8 cellular contexts compared by ENCODE assay signal in the genomic region with DNA sequence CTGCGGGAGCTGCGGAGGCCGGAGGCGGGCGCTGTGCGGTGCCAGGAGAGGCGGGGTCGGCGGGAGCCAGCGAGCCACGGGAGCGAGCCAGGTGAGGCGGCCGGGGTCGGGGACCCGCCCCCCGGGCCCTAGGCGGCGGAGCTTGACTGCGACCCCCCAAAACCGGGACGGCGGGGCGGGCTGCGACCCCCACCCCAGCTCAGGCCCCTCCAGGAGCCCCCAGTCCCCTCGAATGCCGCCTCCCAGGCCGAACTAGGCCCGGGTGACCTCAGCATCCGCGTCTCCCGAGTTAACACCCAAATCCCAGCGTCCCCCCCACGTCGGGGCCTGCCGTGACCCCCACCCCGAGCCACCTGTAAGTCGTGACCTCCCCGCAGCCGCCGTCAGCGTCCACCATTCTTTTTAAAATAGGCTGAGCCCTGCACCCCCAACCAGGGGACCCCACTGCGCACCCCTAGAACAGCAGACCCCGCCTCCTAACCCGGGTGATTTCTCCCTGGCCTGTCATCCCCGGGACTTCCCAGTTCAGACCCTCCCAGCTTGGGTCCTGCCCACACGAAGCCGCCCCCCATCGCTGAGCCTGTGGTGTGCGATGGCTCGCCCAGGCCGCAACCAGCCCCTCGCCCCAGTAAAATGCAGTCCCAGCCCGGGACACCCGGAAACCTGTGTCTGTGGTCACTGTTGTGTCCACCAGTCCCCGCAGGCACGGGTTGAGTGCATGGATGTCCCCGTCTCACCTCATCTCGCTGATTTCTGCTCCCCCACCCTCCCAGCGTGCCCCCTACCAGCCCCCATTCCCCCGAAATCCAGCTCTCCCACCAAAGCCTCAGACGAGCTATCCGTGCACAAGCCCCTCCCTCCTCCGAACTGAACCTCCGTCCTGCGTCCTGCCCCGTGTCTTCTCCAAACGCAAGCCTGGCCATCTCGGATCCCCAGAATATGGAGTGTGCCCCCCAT. TPM values are rescaled to one million over a fixed set of nuclear protein-coding genes. Genes with fewer than 3 reads are reported as not detected.
DNase-seq lines count a peak whose midpoint lies in the region; ATAC-seq and TF ChIP-seq lines count a peak whose summit lies in the region.

No MANE protein-coding gene starts in this region.

- H3K4me3 Mint-ChIP-seq in activated CD4-positive, alpha-beta T cell treated with anti-CD3 and anti-CD28 coated beads for 36 hours, result peak overlapping the region; percentile 84
- peak overlapping the region; percentile 97 to 98 for H3K4me3 Mint-ChIP-seq in activated T-cell treated with anti-CD3 and anti-CD28 coated beads, Interleukin-2, amount 50 U/mL, for 72 hours

- H3K36me3 ChIP-seq in ovary, result no peaks in the 10 kb centered on the region

- no peaks in the 10 kb centered on the region for H3K27me3 Mint-ChIP-seq in activated CD4-positive, alpha-beta T cell treated with anti-CD3 and anti-CD28 coated beads for 36 hours
- H3K27me3 Mint-ChIP-seq in activated T-cell treated with anti-CD3 and anti-CD28 coated beads, Interleukin-2, amount 50 U/mL, for 72 hours (ENCODE audit: low read depth), result no peaks in the 10 kb centered on the region

- peaks cover 9% of the 10 kb centered on the region for H3K4me1 ChIP-seq in ovary (ENCODE audit: insufficient read depth)

- WGBS in ovary, 3 donors, result 1% methylated on average over 42 to 66 of the region's 69 CpGs

- intact Hi-C loops in activated CD4-positive, alpha-beta T cell treated with anti-CD3 and anti-CD28 coated beads for 36 hours (cut with DNase I, micrococcal nuclease), result loop anchor here (1.0 to 10.0 kb wide), 22 partner anchors 51 to 1642 kb away; a partner anchor contains a TSS
- intact Hi-C loops in ovary (cut with DNase I), result no loop called here

- ATAC-seq in activated CD4-positive, alpha-beta T cell treated with anti-CD3 and anti-CD28 coated beads for 36 hours, result no peak
- ATAC-seq in activated T-cell treated with anti-CD3 and anti-CD28 coated beads, Interleukin-2, amount 50 U/mL, for 72 hours (replicated peaks in 1 of 2), result peak in 1 of 2 donors; percentile 1

- no peaks in the 10 kb centered on the region for H3K9me3 ChIP-seq in ovary

- H3K9me3 Mint-ChIP-seq in activated CD4-positive, alpha-beta T cell treated with anti-CD3 and anti-CD28 coated beads for 36 hours (ENCODE audit: low read depth), result no peaks in the 10 kb centered on the region
- H3K9me3 Mint-ChIP-seq in activated T-cell treated with anti-CD3 and anti-CD28 coated beads, Interleukin-2, amount 50 U/mL, for 72 hours, result no peaks in the 10 kb centered on the region

- DNase-seq in activated CD4-positive, alpha-beta T cell treated with anti-CD3 and anti-CD28 coated beads for 36 hours, result peak; percentile 43
- no peak for DNase-seq in activated CD4-positive, alpha-beta T cell treated with anti-CD3 and anti-CD28 coated beads, Interleukin-2, amount 50 U/mL, for 4 hours
- DNase-seq in HuH-7 (ENCODE audit: low spot score) (peak; percentile 27), germinal center (ENCODE audit: low spot score) (peak; percentile 43), ovary (peak in 4 of 5 donors; percentile 53 to 74 (median 66)), MV-4-11 (lab: John Stamatoyannopoulos, UW) (no peak), NCI-H2029 (lab: John Stamatoyannopoulos, UW) (no peak)
- DNase-seq in activated T-cell treated with anti-CD3 and anti-CD28 coated beads, Interleukin-2, amount 50 U/mL, for 72 hours, result peak; percentile 27 to 37

- no peak for TF ChIP-seq EP300 in ovary (IDR thresholded peaks at IDR 0.05)

- H3K27ac ChIP-seq in ovary, result peak overlapping the region; percentile 46 to 80

- H3K27me3 ChIP-seq in ovary, result no peaks in the 10 kb centered on the region

- no peak for TF ChIP-seq CTCF in ovary (IDR thresholded peaks at IDR 0.05)

- peaks cover 45% of the 10 kb centered on the region for H3K4me1 Mint-ChIP-seq in activated CD4-positive, alpha-beta T cell treated with anti-CD3 and anti-CD28 coated beads for 36 hours
- peaks cover 49% of the 10 kb centered on the region for H3K4me1 Mint-ChIP-seq in activated T-cell treated with anti-CD3 and anti-CD28 coated beads, Interleukin-2, amount 50 U/mL, for 72 hours (ENCODE audit: low read depth)

- peak overlapping the region; percentile 80 for H3K4me3 ChIP-seq in ovary

- CTCF ChIA-PET in activated CD4-positive, alpha-beta T cell treated with anti-CD3 and anti-CD28 coated beads for 36 hours (lab: Charles Lee), result interaction anchor here (1.0 kb wide), 1 partner anchor 77 kb away, joined by 3 read pairs; no protein-coding TSS in a partner anchor

- POLR2A ChIA-PET in activated CD4-positive, alpha-beta T cell treated with anti-CD3 and anti-CD28 coated beads for 36 hours (lab: Charles Lee), result no interaction called here

- H3K36me3 Mint-ChIP-seq in activated CD4-positive, alpha-beta T cell treated with anti-CD3 and anti-CD28 coated beads for 36 hours (ENCODE audit: low read depth), result peaks cover 23% of the 10 kb centered on the region
- peaks cover 8 to 10% of the 10 kb centered on the region in 2 donors for H3K36me3 Mint-ChIP-seq in activated T-cell treated with anti-CD3 and anti-CD28 coated beads, Interleukin-2, amount 50 U/mL, for 72 hours (ENCODE audit: insufficient read depth in 2 of 2)

- H3K27ac Mint-ChIP-seq in activated CD4-positive, alpha-beta T cell treated with anti-CD3 and anti-CD28 coated beads for 36 hours, result peak overlapping the region; percentile 64
- H3K27ac Mint-ChIP-seq in activated T-cell treated with anti-CD3 and anti-CD28 coated beads, Interleukin-2, amount 50 U/mL, for 72 hours, result peak overlapping the region; percentile 86

- no peak for TF ChIP-seq POLR2A in ovary (IDR thresholded peaks at IDR 0.05)

RNA-seq across cellular contexts. Expression of a gene that starts 0.6 kb away (rescaled TPM):
- 10 to 100 TPM; 40.8 to 50.7 TPM for total RNA-seq in activated CD4-positive, alpha-beta T cell treated with anti-CD3 and anti-CD28 coated beads for 36 hours
- 10 to 100 TPM; 66.2 to 85.9 TPM for total RNA-seq in activated T-cell treated with anti-CD3 and anti-CD28 coated beads, Interleukin-2, amount 50 U/mL, for 72 hours
- 10 to 100 TPM; 20.6 to 54.9 (median 49.3) TPM for total RNA-seq in ovary
- 10 to 100 TPM in 1 of 2 donors, 1 to 10 TPM in 1; 3.9 to 33.5 TPM for polyA plus RNA-seq in ovary

RNA-seq across cellular contexts. Expression of a gene that starts 6.2 kb away (rescaled TPM):
- total RNA-seq in activated CD4-positive, alpha-beta T cell treated with anti-CD3 and anti-CD28 coated beads for 36 hours, result 10 to 100 TPM in 1 of 2 experiments, 1 to 10 TPM in 1; 9.6 to 15.4 TPM
- 10 to 100 TPM; 12.3 to 13.5 TPM for total RNA-seq in activated T-cell treated with anti-CD3 and anti-CD28 coated beads, Interleukin-2, amount 50 U/mL, for 72 hours
- total RNA-seq in ovary, result 10 to 100 TPM in 3 of 7 donors, 1 to 10 TPM in 4; 7.1 to 14.5 (median 8.0) TPM
- polyA plus RNA-seq in ovary, result 1 to 10 TPM in 1 of 2 donors, not detected in 1; 9.1 TPM

RNA-seq across cellular contexts. Expression of a gene that starts 23.4 kb away (rescaled TPM):
- not detected for total RNA-seq in activated CD4-positive, alpha-beta T cell treated with anti-CD3 and anti-CD28 coated beads for 36 hours
- total RNA-seq in activated T-cell treated with anti-CD3 and anti-CD28 coated beads, Interleukin-2, amount 50 U/mL, for 72 hours, result not detected
- total RNA-seq in ovary, result under 1 TPM in 1 of 7 donors, not detected in 6; 0.92 TPM
- not detected for polyA plus RNA-seq in ovary

RNA-seq across cellular contexts. Expression of a gene that starts 26.3 kb away (rescaled TPM):
- under 1 TPM in 1 of 2 experiments, not detected in 1; 0.49 TPM for total RNA-seq in activated CD4-positive, alpha-beta T cell treated with anti-CD3 and anti-CD28 coated beads for 36 hours
- total RNA-seq in activated T-cell treated with anti-CD3 and anti-CD28 coated beads, Interleukin-2, amount 50 U/mL, for 72 hours, result under 1 TPM; 0.62 to 0.88 TPM
- 1 to 10 TPM in 2 of 7 donors, under 1 TPM in 2, not detected in 3; 0.30 to 2.6 (median 1.5) TPM for total RNA-seq in ovary
- 1 to 10 TPM in 1 of 2 donors, under 1 TPM in 1; 0.10 to 1.2 TPM for polyA plus RNA-seq in ovary

RNA-seq across cellular contexts. Expression of a gene that starts 32.3 kb away (rescaled TPM):
- total RNA-seq in activated CD4-positive, alpha-beta T cell treated with anti-CD3 and anti-CD28 coated beads for 36 hours, result 1 to 10 TPM; 1.4 to 2.5 TPM
- total RNA-seq in activated T-cell treated with anti-CD3 and anti-CD28 coated beads, Interleukin-2, amount 50 U/mL, for 72 hours, result 10 to 100 TPM in 1 of 2 donors, 1 to 10 TPM in 1; 4.6 to 10.7 TPM
- 1 to 10 TPM in 6 of 7 donors, not detected in 1; 1.2 to 5.6 (median 3.8) TPM for total RNA-seq in ovary
- under 1 TPM in 1 of 2 donors, not detected in 1; 0.54 TPM for polyA plus RNA-seq in ovary

Comparison
In these comparisons a context has a peak if more than half of its experiments do, and no peak if none do; other contexts are left out.
1. DNase-seq: peak in activated CD4-positive, alpha-beta T cell treated with anti-CD3 and anti-CD28 coated beads for 36 hours (single experiment), HuH-7 (single experiment), activated T-cell treated with anti-CD3 and anti-CD28 coated beads, Interleukin-2, amount 50 U/mL, for 72 hours (2 of 2), germinal center (single experiment) and ovary (4 of 5); none in activated CD4-positive, alpha-beta T cell treated with anti-CD3 and anti-CD28 coated beads, Interleukin-2, amount 50 U/mL, for 4 hours (0 of 2), MV-4-11 (single experiment) and NCI-H2029 (single experiment).
2. intact Hi-C loops: an anchor here in activated CD4-positive, alpha-beta T cell treated with anti-CD3 and anti-CD28 coated beads for 36 hours (1.0 to 10.0 kb wide); none called in ovary.